8 cellular contexts compared by ENCODE assay signal in the genomic region with DNA sequence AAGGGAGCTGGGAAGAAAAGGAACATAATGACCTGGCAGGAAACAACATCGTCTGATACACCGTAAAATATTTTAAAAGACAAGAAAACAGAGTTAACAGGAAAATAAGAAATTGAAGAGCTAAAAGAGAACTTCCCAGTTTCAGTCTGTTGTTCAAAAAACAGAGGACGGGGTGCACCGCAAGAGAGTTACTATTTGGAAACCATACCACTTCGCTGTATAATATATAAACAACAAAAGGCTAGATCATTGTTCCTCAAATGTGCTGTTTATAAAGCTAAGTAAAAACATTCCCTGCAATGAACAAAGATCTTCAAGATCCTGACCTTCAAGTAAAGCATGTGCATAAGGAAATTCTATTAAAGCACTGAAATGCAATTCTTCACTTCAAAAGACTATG. TPM values are rescaled to one million over a fixed set of nuclear protein-coding genes. Genes with fewer than 3 reads are reported as not detected.
DNase-seq lines count a peak whose midpoint lies in the region; ATAC-seq and TF ChIP-seq lines count a peak whose summit lies in the region.

No MANE protein-coding gene starts in this region.

- peaks cover 28% of the 10 kb centered on the region for H3F3A ChIP-seq in GM23248 (ENCODE audit: insufficient read depth)

- H3K4me1 ChIP-seq in GM23248 (ENCODE audit: insufficient read depth) (peaks cover 56% of the 10 kb centered on the region), Peyer's patch (peaks cover 0 to 46% (median 10%) of the 10 kb centered on the region in 4 donors), fibroblast of lung (ENCODE audit: control insufficient read depth, extremely low read depth, insufficient read depth, low read length) (peaks cover 2% of the 10 kb centered on the region), gastrocnemius medialis (peaks cover 55 to 64% of the 10 kb centered on the region in 2 donors)

- 20 to 22% methylated on average over 5 of the region's 5 CpGs for WGBS in GM23248 (ENCODE audit: low coverage in 1 of 2, low lambda C conversion rate in 2 of 2, missing lambda C conversion rate in 2 of 2), 2 experiments

- H3K79me2 ChIP-seq in GM23248 (ENCODE audit: insufficient read depth) (peaks cover 76% of the 10 kb centered on the region), fibroblast of lung (ENCODE audit: control insufficient read depth, insufficient read depth, low read length) (peaks cover 73% of the 10 kb centered on the region)

- intact Hi-C loops in gastrocnemius medialis (cut with DNase I; ENCODE audit: low total_unique reads): loop anchor here (2.0 to 10.0 kb wide), 4 partner anchors 37 to 1135 kb away; partner anchors contain the start of genes C1D, CNRIP1 and GFPT1

- TF ChIP-seq CTCF in Peyer's patch (IDR thresholded peaks at IDR 0.05) (no peak), fibroblast of lung (conservative IDR thresholded peaks at IDR 0.05 in 1 of 2, IDR thresholded peaks at IDR 0.05 in 1 of 2; ENCODE audit: low read depth in 1 of 2, low read length in 2 of 2) (no peak), gastrocnemius medialis (IDR thresholded peaks at IDR 0.05 in 4 of 5, conservative IDR thresholded peaks at IDR 0.05 in 1 of 5) (no peak)

- H3K27me3 ChIP-seq in GM23248 (replicated peaks; ENCODE audit: insufficient read depth) (no peaks in the 10 kb centered on the region), Peyer's patch (no peaks in the 10 kb centered on the region), fibroblast of lung (ENCODE audit: control insufficient read depth, insufficient read depth, low read length) (no peaks in the 10 kb centered on the region), gastrocnemius medialis (no peaks in the 10 kb centered on the region)

- no peaks in the 10 kb centered on the region for H3K9me2 ChIP-seq in GM23248 (ENCODE audit: insufficient read depth)

- peak; percentile 25 for DNase-seq in GM23248
- DNase-seq in Peyer's patch: peak in 1 of 3 donors; percentile 25
- DNase-seq in fibroblast of lung (ENCODE audit: low read depth in 2 of 2): no peak
- DNase-seq in gastrocnemius medialis: no peak
- DNase-seq in NCI-H128 (lab: John Stamatoyannopoulos, UW; ENCODE audit: unreplicated experiment): no peak
- no peak for DNase-seq in NCI-H748 (lab: John Stamatoyannopoulos, UW; ENCODE audit: unreplicated experiment)
- DNase-seq in activated CD8-positive, alpha-beta memory T cell treated with anti-CD3 and anti-CD28 coated beads, Interleukin-2, amount 50 U/mL, for 48 hours: no peak
- no peak for DNase-seq in effector CD4-positive, alpha-beta T cell

- H4K20me1 ChIP-seq in GM23248 (ENCODE audit: insufficient read depth) (peaks cover 48% of the 10 kb centered on the region), fibroblast of lung (ENCODE audit: control insufficient read depth, extremely low read depth, insufficient read depth, low read length) (peaks cover 7% of the 10 kb centered on the region)

- H3K4me3 ChIP-seq in GM23248: peak overlapping the region; percentile 93
- peak overlapping the region; percentile 67 to 94 (median 82) for H3K4me3 ChIP-seq in Peyer's patch
- H3K4me3 ChIP-seq in fibroblast of lung (replicated peaks in 1 of 4; ENCODE audit: control extremely low read depth in 1 of 4, insufficient read depth in 1 of 4, low read depth in 3 of 4, low read length in 4 of 4): peak overlapping the region; percentile 84 to 95 (median 90)
- peak overlapping the region; percentile 84 to 92 (median 90) for H3K4me3 ChIP-seq in gastrocnemius medialis

- H2AFZ ChIP-seq in GM23248 (0 out of 2 replicates have a peak overlapping the region, but pooled peaks have one; percentile 3), fibroblast of lung (ENCODE audit: low read length) (no peak overlapping the region)

- in situ Hi-C loops in GM23248 (cut with MboI): no loop called here
- in situ Hi-C loops in gastrocnemius medialis (cut with MboI; ENCODE audit: low sequenced_read_pairs in 4 of 4): no loop called here

- H3K36me3 ChIP-seq in GM23248 (ENCODE audit: low read depth): no peaks in the 10 kb centered on the region
- no peaks in the 10 kb centered on the region for H3K36me3 ChIP-seq in Peyer's patch
- H3K36me3 ChIP-seq in fibroblast of lung (ENCODE audit: control insufficient read depth, insufficient read depth, low read length): no peaks in the 10 kb centered on the region
- H3K36me3 ChIP-seq in gastrocnemius medialis: no peaks in the 10 kb centered on the region

- H3K27ac ChIP-seq in GM23248: peak overlapping the region; percentile 95
- peak overlapping the region; percentile 93 to 100 (median 96) for H3K27ac ChIP-seq in Peyer's patch
- H3K27ac ChIP-seq in fibroblast of lung (ENCODE audit: insufficient read depth, low read length): peak overlapping the region; percentile 96
- peak overlapping the region; percentile 95 to 97 (median 97) for H3K27ac ChIP-seq in gastrocnemius medialis

- H3K9ac ChIP-seq in GM23248 (peak overlapping the region; percentile 94), fibroblast of lung (ENCODE audit: insufficient read depth, low read length) (no peak overlapping the region)

- TF ChIP-seq POLR2A in Peyer's patch (IDR thresholded peaks at IDR 0.05): no peak
- TF ChIP-seq POLR2A in gastrocnemius medialis (IDR thresholded peaks at IDR 0.05): no peak

- no peaks in the 10 kb centered on the region for H3K9me3 ChIP-seq in GM23248 (ENCODE audit: low read depth)
- no peaks in the 10 kb centered on the region for H3K9me3 ChIP-seq in Peyer's patch
- H3K9me3 ChIP-seq in fibroblast of lung (ENCODE audit: control insufficient read depth, insufficient read depth, low read depth, low read length): no peaks in the 10 kb centered on the region
- H3K9me3 ChIP-seq in gastrocnemius medialis: no peaks in the 10 kb centered on the region

- H3K4me2 ChIP-seq in GM23248 (ENCODE audit: unreplicated experiment) (peak overlapping the region; percentile 97), fibroblast of lung (ENCODE audit: extremely low read depth, insufficient read depth, low read length) (peak overlapping the region; percentile 60)

- no peak for ATAC-seq in gastrocnemius medialis

RNA-seq across cellular contexts. Expression of gene PPP3R1, which starts 2.1 kb away (rescaled TPM):
- 17.7 and 19.0 TPM in 2 replicates for total RNA-seq in GM23248 (2014; rRNA removed; shearing (Covaris generic))
- polyA plus RNA-seq in GM23248 (2016; fragmentation: Nextera tagmentation; extraction: Ambion mirVana): 3.8 and 4.0 TPM in 2 replicates
- total RNA-seq in Peyer's patch: 10 to 100 TPM; 18.5 to 33.8 (median 25.4) TPM
- 18.0 and 22.8 TPM in 2 replicates for total RNA-seq in fibroblast of lung
- polyA plus RNA-seq in fibroblast of lung: 46.1 and 51.3 TPM in 2 replicates
- polyA plus RNA-seq in fibroblast of lung (2012): 46.5 and 49.4 TPM in 2 replicates
- polyA minus RNA-seq in fibroblast of lung (ENCODE audit: low replicate concordance): 4.2 and 5.7 TPM in 2 replicates
- total RNA-seq in gastrocnemius medialis: 10 to 100 TPM; 16.9 to 32.3 (median 29.8) TPM
